Comparison of ENCODE assay signal across 16 cellular contexts in genomic region chr13:46345400-46345799, GRCh38. TPM values are rescaled to one million over a fixed set of nuclear protein-coding genes. Genes with fewer than 3 reads are reported as not detected.
"Had no signal": no experiment of that assay in that cellular context is flagged by ENCODE, and none has a peak within 500 bp of the region (broad histone marks: within the 10 kb centered on the region; RNA-seq: fewer than 3 reads in every experiment).

No MANE protein-coding gene starts in this region.

- DNase-seq: activated CD4-positive, alpha-beta T cell treated with anti-CD3 and anti-CD28 coated beads for 4 hours; activated CD8-positive, alpha-beta memory T cell treated with anti-CD3 and anti-CD28 coated beads, Interleukin-2, amount 50 U/mL, for 4 hours; activated CD8-positive, alpha-beta T cell treated with anti-CD3 and anti-CD28 coated beads for 36 hours; activated gamma-delta T cell treated with Interleukin-2 at 50 U/mL for 16 hours; activated naive CD8-positive, alpha-beta T cell treated with anti-CD3 and anti-CD28 coated beads, Interleukin-2, amount 10 ng/mL, durations not matched to agents 7 days and 5 days; activated T-cell treated with anti-CD3 and anti-CD28 coated beads, Interleukin-2, amount 50 U/mL, for 72 hours; anterior cingulate cortex; foreskin keratinocyte; kidney; stimulated activated naive CD4-positive, alpha-beta T cell treated with Interleukin-2 at 50 U/mL for 16 hours; T1000; trophoblast cell had no signal

- H3K27ac ChIP-seq: foreskin keratinocyte, neural progenitor cell, VCaP had no signal

- H3K36me3 ChIP-seq: neural progenitor cell had no signal

- H3K4me2 ChIP-seq: neural progenitor cell had no signal

- H3K4me1 ChIP-seq: foreskin keratinocyte, neural progenitor cell had no signal

- FAIRE-seq: endometrium, kidney had no signal

- ATAC-seq: activated CD8-positive, alpha-beta T cell treated with anti-CD3 and anti-CD28 coated beads for 36 hours; activated T-cell treated with anti-CD3 and anti-CD28 coated beads, Interleukin-2, amount 50 U/mL, for 72 hours; esophagus mucosa; foreskin keratinocyte had no signal

- H3K9ac ChIP-seq: neural progenitor cell had no signal

- H3K27me3 ChIP-seq: foreskin keratinocyte, neural progenitor cell had no signal

- H3K4me3 ChIP-seq: neural progenitor cell had no signal

RNA-seq across cellular contexts. Expression of gene RUBCNL, which starts 41.7 kb away (rescaled TPM):
- total RNA-seq: foreskin keratinocyte had no signal
